Comparison of ENCODE assay signal across 19 cellular contexts in genomic region chr2:214676421-214677089, GRCh38.
DNase-seq lines count a peak whose midpoint lies in the region; ATAC-seq, FAIRE-seq and TF ChIP-seq lines count a peak whose summit lies in the region.
"Had no signal": no experiment of that assay in that cellular context is flagged by ENCODE, and none has a peak within 500 bp of the region (broad histone marks: within the 10 kb centered on the region; RNA-seq: fewer than 3 reads in every experiment).

No MANE protein-coding gene starts in this region.

- no peak for FAIRE-seq in HTR-8/SVneo (lab: Jason Lieb, UNC)
- FAIRE-seq: A204.1, GM19239 had no signal

- H3K27ac ChIP-seq in left lung, result no peak overlapping the region

- H3K27ac Mint-ChIP-seq in T-helper 2 cell treated with Interferon-gamma antibody and Interleukin-4, amounts not matched to agents 5 μg/mL and 100 μg/mL, for 36 hours, result no peak overlapping the region
- H3K27ac Mint-ChIP-seq: H9, IgD-negative memory B cell had no signal

- no peaks in the 10 kb centered on the region for H3K27me3 Mint-ChIP-seq in T-helper 2 cell treated with Interferon-gamma antibody and Interleukin-4, amounts not matched to agents 5 μg/mL and 100 μg/mL, for 36 hours (ENCODE audit: low read depth)
- H3K27me3 Mint-ChIP-seq: IgD-negative memory B cell had no signal

- ATAC-seq in GM18499 (IDR thresholded peaks at IDR 0.05; ENCODE audit: insufficient read depth, unreplicated experiment) (peak; percentile 57), GM19351 (IDR thresholded peaks at IDR 0.05; ENCODE audit: unreplicated experiment) (peak; percentile 41), HG02852 (IDR thresholded peaks at IDR 0.05; ENCODE audit: unreplicated experiment) (peak; percentile 50), HG03442 (IDR thresholded peaks at IDR 0.05; ENCODE audit: unreplicated experiment) (peak; percentile 54), left lung (no peak)

- no peaks in the 10 kb centered on the region for H3K36me3 Mint-ChIP-seq in T-helper 2 cell treated with Interferon-gamma antibody and Interleukin-4, amounts not matched to agents 5 μg/mL and 100 μg/mL, for 36 hours (ENCODE audit: low read depth)

- no peaks in the 10 kb centered on the region for H3K27me3 ChIP-seq in left lung

- H3K4me3 ChIP-seq in left lung, result no peak overlapping the region

- H3K36me3 ChIP-seq in left lung, result no peaks in the 10 kb centered on the region

- H3K9me3 ChIP-seq in left lung, result no peaks in the 10 kb centered on the region

- DNase-seq in T-helper 2 cell treated with Interferon-gamma antibody and Interleukin-4, amounts not matched to agents 5 μg/mL and 100 μg/mL, for 36 hours (ENCODE audit: low spot score), result no peak
- DNase-seq in left lung (no peak), activated T-cell treated with anti-CD3 and anti-CD28 coated beads for 4 hours (no peak), HTR-8/SVneo (ENCODE audit: insufficient read length, low spot score) (no peak)
- DNase-seq: C1 segment of cervical spinal cord, DMS79, H9, NCI-H1417, NCI-H2029, NCI-H510A treated with DMSO at 0.1 percent for 48 hours, SIG-M5, T-helper 2 cell had no signal

- H3K4me1 Mint-ChIP-seq in T-helper 2 cell treated with Interferon-gamma antibody and Interleukin-4, amounts not matched to agents 5 μg/mL and 100 μg/mL, for 36 hours (ENCODE audit: low read depth), result peaks cover 10% of the 10 kb centered on the region
- H3K4me1 Mint-ChIP-seq: H9 had no signal

- intact Hi-C loops in left lung (cut with DNase I), result no loop called here

- H3K4me3 Mint-ChIP-seq in T-helper 2 cell treated with Interferon-gamma antibody and Interleukin-4, amounts not matched to agents 5 μg/mL and 100 μg/mL, for 36 hours, result no peak overlapping the region
- H3K4me3 Mint-ChIP-seq: H9, IgD-negative memory B cell had no signal

- no peaks in the 10 kb centered on the region for H3K4me1 ChIP-seq in left lung

- H3K9me3 Mint-ChIP-seq in T-helper 2 cell treated with Interferon-gamma antibody and Interleukin-4, amounts not matched to agents 5 μg/mL and 100 μg/mL, for 36 hours, result no peaks in the 10 kb centered on the region
- H3K9me3 Mint-ChIP-seq: H9 had no signal

- no peak for TF ChIP-seq CTCF in left lung (IDR thresholded peaks at IDR 0.05)
